Comparison of ENCODE assay signal across 11 cellular contexts in genomic region chr7:93757421-93757820, GRCh38.
"Had no signal": no experiment of that assay in that cellular context is flagged by ENCODE, and none has a peak within 500 bp of the region (broad histone marks: within the 10 kb centered on the region; RNA-seq: fewer than 3 reads in every experiment).

No MANE protein-coding gene starts in this region.

- H2AFZ ChIP-seq: parathyroid adenoma had no signal

- H3K4me3 Mint-ChIP-seq: activated CD8-positive, alpha-beta T cell treated with anti-CD3 and anti-CD28 coated beads for 36 hours; endodermal cell; mesothelial cell of epicardium had no signal

- H3K27me3 Mint-ChIP-seq: activated CD8-positive, alpha-beta T cell treated with anti-CD3 and anti-CD28 coated beads for 36 hours had no signal

- H3K27ac ChIP-seq: esophagus muscularis mucosa, parathyroid adenoma, uterus, VCaP had no signal

- H3K27me3 ChIP-seq: esophagus muscularis mucosa, uterus had no signal

- FAIRE-seq: frontal cortex, small intestine had no signal

- H3K4me1 ChIP-seq: esophagus muscularis mucosa, parathyroid adenoma, uterus had no signal

- DNase-seq: activated CD8-positive, alpha-beta memory T cell treated with anti-CD3 and anti-CD28 coated beads, Interleukin-2, amount 50 U/mL, for 4 hours; activated CD8-positive, alpha-beta T cell treated with anti-CD3 and anti-CD28 coated beads for 36 hours; endodermal cell; small intestine; T-helper 9 cell; uterus had no signal

- H3K4me3 ChIP-seq: esophagus muscularis mucosa, uterus had no signal

- H3K4me1 Mint-ChIP-seq: endodermal cell, mesothelial cell of epicardium had no signal

- H3K9me3 ChIP-seq: esophagus muscularis mucosa, uterus had no signal

- H3K9ac ChIP-seq: parathyroid adenoma had no signal

- ATAC-seq: activated CD8-positive, alpha-beta T cell treated with anti-CD3 and anti-CD28 coated beads for 36 hours had no signal

- H3K36me3 Mint-ChIP-seq: mesothelial cell of epicardium had no signal

- H3K79me2 ChIP-seq: parathyroid adenoma had no signal

- H3K36me3 ChIP-seq: esophagus muscularis mucosa, uterus had no signal

- H3K27ac Mint-ChIP-seq: activated CD8-positive, alpha-beta T cell treated with anti-CD3 and anti-CD28 coated beads for 36 hours; endodermal cell; mesothelial cell of epicardium had no signal

- H3K9me3 Mint-ChIP-seq: endodermal cell, mesothelial cell of epicardium had no signal
